Comparison of ENCODE assay signal across 28 cellular contexts in genomic region chr6:118646977-118647376, GRCh38.
"Had no signal": no experiment of that assay in that cellular context is flagged by ENCODE, and none has a peak within 500 bp of the region (broad histone marks: within the 10 kb centered on the region; RNA-seq: fewer than 3 reads in every experiment).

No MANE protein-coding gene starts in this region.

- ATAC-seq: activated naive CD4-positive, alpha-beta T cell treated with anti-CD3 and anti-CD28 coated beads, Interleukin-2, amount 50 U/mL, for 72 hours; activated T-cell treated with anti-CD3 and anti-CD28 coated beads, Interleukin-2, amount 50 U/mL, for 72 hours; effector memory CD8-positive, alpha-beta T cell; foreskin keratinocyte; gastrocnemius medialis; heart left ventricle had no signal

- H3K4me3 ChIP-seq: ascending aorta, esophagus muscularis mucosa, gastrocnemius medialis, heart left ventricle had no signal

- FAIRE-seq: colon had no signal

- H3K9me3 ChIP-seq: ascending aorta, esophagus muscularis mucosa, gastrocnemius medialis, heart left ventricle had no signal

- H3K27me3 ChIP-seq: ascending aorta, esophagus muscularis mucosa, foreskin keratinocyte, gastrocnemius medialis, heart left ventricle had no signal

- DNase-seq: activated CD4-positive, alpha-beta memory T cell treated with anti-CD3 and anti-CD28 coated beads, Interleukin-2, amount 10 ng/mL, durations not matched to agents 7 days and 5 days; activated CD4-positive, alpha-beta T cell treated with anti-CD3 and anti-CD28 coated beads for 1 hour; activated CD4-positive, alpha-beta T cell treated with anti-CD3 and anti-CD28 coated beads for 4 hours; activated CD4-positive, alpha-beta T cell treated with anti-CD3 and anti-CD28 coated beads, Interleukin-2, amount 10 ng/mL, durations not matched to agents 7 days and 5 days; activated CD4-positive, alpha-beta T cell treated with anti-CD3 and anti-CD28 coated beads, Interleukin-2, amount 50 U/mL, for 4 hours; activated CD8-positive, alpha-beta memory T cell treated with anti-CD3 and anti-CD28 coated beads, Interleukin-2, amount 50 U/mL, for 48 hours; activated gamma-delta T cell; activated naive CD4-positive, alpha-beta T cell; activated naive CD4-positive, alpha-beta T cell treated with anti-CD3 and anti-CD28 coated beads, Interleukin-2, amount 10 ng/mL, durations not matched to agents 7 days and 5 days; activated naive CD8-positive, alpha-beta T cell treated with anti-CD3 and anti-CD28 coated beads, Interleukin-2, amount 10 ng/mL, durations not matched to agents 7 days and 5 days; activated T-cell treated with anti-CD3 and anti-CD28 coated beads for 4 hours; activated T-cell treated with anti-CD3 and anti-CD28 coated beads, Interleukin-2, amount 50 U/mL, for 24 hours; activated T-cell treated with anti-CD3 and anti-CD28 coated beads, Interleukin-2, amount 50 U/mL, for 72 hours; caudate nucleus; cortex of kidney; dermis blood vessel endothelial cell; effector CD4-positive, alpha-beta T cell; effector memory CD8-positive, alpha-beta T cell; erythroblast; foreskin keratinocyte; gastrocnemius medialis; glutamatergic neuron; heart left ventricle; T-helper 2 cell had no signal

- H3K4me3 Mint-ChIP-seq: activated CD4-positive, alpha-beta memory T cell treated with anti-CD3 and anti-CD28 coated beads, Interleukin-2, amount 10 ng/mL, durations not matched to agents 7 days and 5 days; activated CD4-positive, alpha-beta T cell treated with anti-CD3 and anti-CD28 coated beads, Interleukin-2, amount 10 ng/mL, durations not matched to agents 7 days and 5 days; activated naive CD4-positive, alpha-beta T cell treated with anti-CD3 and anti-CD28 coated beads, Interleukin-2, amount 10 ng/mL, durations not matched to agents 7 days and 5 days; activated naive CD8-positive, alpha-beta T cell treated with anti-CD3 and anti-CD28 coated beads, Interleukin-2, amount 10 ng/mL, durations not matched to agents 7 days and 5 days; activated T-cell treated with anti-CD3 and anti-CD28 coated beads, Interleukin-2, amount 50 U/mL, for 24 hours; activated T-cell treated with anti-CD3 and anti-CD28 coated beads, Interleukin-2, amount 50 U/mL, for 72 hours; effector memory CD8-positive, alpha-beta T cell had no signal

- H3K9me3 Mint-ChIP-seq: activated CD4-positive, alpha-beta memory T cell treated with anti-CD3 and anti-CD28 coated beads, Interleukin-2, amount 10 ng/mL, durations not matched to agents 7 days and 5 days; activated CD4-positive, alpha-beta T cell treated with anti-CD3 and anti-CD28 coated beads, Interleukin-2, amount 10 ng/mL, durations not matched to agents 7 days and 5 days; activated naive CD4-positive, alpha-beta T cell treated with anti-CD3 and anti-CD28 coated beads, Interleukin-2, amount 10 ng/mL, durations not matched to agents 7 days and 5 days; activated naive CD4-positive, alpha-beta T cell treated with anti-CD3 and anti-CD28 coated beads, Interleukin-2, amount 50 U/mL, for 72 hours; activated naive CD8-positive, alpha-beta T cell treated with anti-CD3 and anti-CD28 coated beads, Interleukin-2, amount 10 ng/mL, durations not matched to agents 7 days and 5 days; activated T-cell treated with anti-CD3 and anti-CD28 coated beads, Interleukin-2, amount 50 U/mL, for 24 hours; activated T-cell treated with anti-CD3 and anti-CD28 coated beads, Interleukin-2, amount 50 U/mL, for 72 hours; effector memory CD8-positive, alpha-beta T cell had no signal

- H3K27me3 Mint-ChIP-seq: activated CD4-positive, alpha-beta memory T cell treated with anti-CD3 and anti-CD28 coated beads, Interleukin-2, amount 10 ng/mL, durations not matched to agents 7 days and 5 days; activated CD4-positive, alpha-beta T cell treated with anti-CD3 and anti-CD28 coated beads, Interleukin-2, amount 10 ng/mL, durations not matched to agents 7 days and 5 days; activated naive CD4-positive, alpha-beta T cell treated with anti-CD3 and anti-CD28 coated beads, Interleukin-2, amount 10 ng/mL, durations not matched to agents 7 days and 5 days; activated naive CD8-positive, alpha-beta T cell treated with anti-CD3 and anti-CD28 coated beads, Interleukin-2, amount 10 ng/mL, durations not matched to agents 7 days and 5 days; activated T-cell treated with anti-CD3 and anti-CD28 coated beads, Interleukin-2, amount 50 U/mL, for 24 hours; effector memory CD8-positive, alpha-beta T cell had no signal

- H3K27ac Mint-ChIP-seq: activated CD4-positive, alpha-beta memory T cell treated with anti-CD3 and anti-CD28 coated beads, Interleukin-2, amount 10 ng/mL, durations not matched to agents 7 days and 5 days; activated CD4-positive, alpha-beta T cell treated with anti-CD3 and anti-CD28 coated beads, Interleukin-2, amount 10 ng/mL, durations not matched to agents 7 days and 5 days; activated naive CD4-positive, alpha-beta T cell treated with anti-CD3 and anti-CD28 coated beads, Interleukin-2, amount 10 ng/mL, durations not matched to agents 7 days and 5 days; activated naive CD4-positive, alpha-beta T cell treated with anti-CD3 and anti-CD28 coated beads, Interleukin-2, amount 50 U/mL, for 72 hours; activated naive CD8-positive, alpha-beta T cell treated with anti-CD3 and anti-CD28 coated beads, Interleukin-2, amount 10 ng/mL, durations not matched to agents 7 days and 5 days; activated T-cell treated with anti-CD3 and anti-CD28 coated beads, Interleukin-2, amount 50 U/mL, for 24 hours; activated T-cell treated with anti-CD3 and anti-CD28 coated beads, Interleukin-2, amount 50 U/mL, for 72 hours; effector memory CD8-positive, alpha-beta T cell had no signal

- H3K27ac ChIP-seq: ascending aorta, esophagus muscularis mucosa, foreskin keratinocyte, gastrocnemius medialis, heart left ventricle had no signal

- H3K36me3 ChIP-seq: ascending aorta, esophagus muscularis mucosa, gastrocnemius medialis, heart left ventricle had no signal
